In the genomic region with DNA sequence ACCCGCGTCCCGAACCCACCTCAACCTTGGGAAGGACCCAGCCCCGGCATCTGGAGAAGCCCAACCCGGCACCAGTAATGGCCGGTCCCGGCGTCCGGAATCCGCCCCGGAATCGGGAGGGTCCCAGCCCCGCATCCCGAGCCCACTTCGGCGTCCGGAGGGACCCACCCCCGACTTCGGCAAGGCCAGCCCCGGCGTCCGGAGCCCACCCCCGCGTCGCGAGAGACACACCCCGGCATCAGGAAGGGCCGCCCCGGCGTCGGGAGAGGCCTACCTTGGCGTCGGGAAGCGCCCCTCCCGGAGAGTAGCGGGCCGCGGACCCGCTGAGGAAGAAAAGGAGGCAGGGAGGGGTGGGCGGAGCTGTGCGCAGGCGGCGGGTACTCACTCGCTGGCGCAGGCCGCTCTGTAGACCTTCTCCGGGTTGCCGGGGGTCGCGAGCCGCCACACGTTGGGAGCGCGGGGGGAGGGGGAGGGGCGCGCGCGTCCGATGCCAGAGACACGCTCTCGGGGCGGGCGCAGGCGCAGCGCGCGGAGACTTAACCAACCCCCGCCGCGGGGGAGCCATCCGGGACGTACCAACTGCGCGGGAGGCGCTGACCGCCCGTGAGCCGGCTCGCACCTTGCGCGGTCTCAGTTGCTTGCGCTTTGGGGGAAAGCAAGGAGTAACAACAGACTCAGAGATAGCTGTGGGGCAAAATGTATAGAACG, we compare ENCODE assay signal across 1 cellular context.
TF ChIP-seq lines count a peak whose summit lies in the region.

A gene (minus strand): TSS at position 515 of the 708 bp plus-strand sequence. CDS start 24,164 bp downstream, outside the sequence.

TF ChIP-seq in HepG2, 621 proteins besides CTCF, POLR2A, EP300 and RAD21 (continued from another document and continues in another):
- TF ChIP-seq, protein P1, sequence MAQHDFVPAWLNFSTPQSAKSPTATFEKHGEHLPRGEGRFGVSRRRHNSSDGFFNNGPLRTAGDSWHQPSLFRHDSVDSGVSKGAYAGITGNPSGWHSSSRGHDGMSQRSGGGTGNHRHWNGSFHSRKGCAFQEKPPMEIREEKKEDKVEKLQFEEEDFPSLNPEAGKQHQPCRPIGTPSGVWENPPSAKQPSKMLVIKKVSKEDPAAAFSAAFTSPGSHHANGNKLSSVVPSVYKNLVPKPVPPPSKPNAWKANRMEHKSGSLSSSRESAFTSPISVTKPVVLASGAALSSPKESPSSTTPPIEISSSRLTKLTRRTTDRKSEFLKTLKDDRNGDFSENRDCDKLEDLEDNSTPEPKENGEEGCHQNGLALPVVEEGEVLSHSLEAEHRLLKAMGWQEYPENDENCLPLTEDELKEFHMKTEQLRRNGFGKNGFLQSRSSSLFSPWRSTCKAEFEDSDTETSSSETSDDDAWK (CRISPR knock-in tag; IDR thresholded peaks at IDR 0.05): no peak
- TF ChIP-seq ZBTB21 (CRISPR knock-in tag; IDR thresholded peaks at IDR 0.05) (no peak), ZEB1 (IDR thresholded peaks at IDR 0.05; ENCODE audit: insufficient replicate concordance, low read depth) (peak; percentile 51), CCAR2 (optimal IDR thresholded peaks at IDR 0.05; ENCODE audit: low read depth, low read length) (no peak), TP53 (CRISPR knock-in tag; conservative IDR thresholded peaks at IDR 0.05) (no peak), ZNF367 (CRISPR knock-in tag; IDR thresholded peaks at IDR 0.05; ENCODE audit: borderline replicate concordance) (no peak; the same call in 1 of the 2 replicates), MAZ (IDR thresholded peaks at IDR 0.05; ENCODE audit: borderline replicate concordance, low read depth, low read length) (peak; percentile 35; the same call in 1 of the 2 replicates), MAZ (CRISPR knock-in tag; IDR thresholded peaks at IDR 0.05; ENCODE audit: low read depth) (peak; percentile 92), ZSCAN29 (CRISPR knock-in tag; conservative IDR thresholded peaks at IDR 0.05) (peak; percentile 94), SOX6 (IDR thresholded peaks at IDR 0.05) (no peak), SOX6 (CRISPR knock-in tag; IDR thresholded peaks at IDR 0.05) (peak; percentile 49), KDM5A (IDR thresholded peaks at IDR 0.05; ENCODE audit: borderline replicate concordance, low read length) (no peak; the same call in 1 of the 2 replicates), SP2 (CRISPR knock-in tag; IDR thresholded peaks at IDR 0.05) (no peak), PAX8 (CRISPR knock-in tag; IDR thresholded peaks at IDR 0.05; ENCODE audit: borderline replicate concordance) (0 out of 2 replicates have a peak, but pooled peaks have one; percentile 9), KAT8 (CRISPR knock-in tag; IDR thresholded peaks at IDR 0.05) (peak; percentile 67), EED (CRISPR knock-in tag; IDR thresholded peaks at IDR 0.05) (peak; percentile 86), NONO (IDR thresholded peaks at IDR 0.05) (no peak), NONO (CRISPR knock-in tag; conservative IDR thresholded peaks at IDR 0.05) (peak; percentile 65), ZNF296 (CRISPR knock-in tag; conservative IDR thresholded peaks at IDR 0.05) (no peak), JDP2 (CRISPR knock-in tag; IDR thresholded peaks at IDR 0.05; ENCODE audit: borderline replicate concordance) (no peak; the same call in 1 of the 2 replicates), KDM2A (CRISPR knock-in tag; IDR thresholded peaks at IDR 0.05; ENCODE audit: borderline replicate concordance, low read depth) (peak; percentile 86; the same call in 1 of the 2 replicates), ZNF263 (CRISPR knock-in tag; IDR thresholded peaks at IDR 0.05) (0 out of 2 replicates have a peak, but pooled peaks have one; percentile 5), FLYWCH1 (CRISPR knock-in tag; IDR thresholded peaks at IDR 0.05) (no peak), CEBPG (CRISPR knock-in tag; IDR thresholded peaks at IDR 0.05) (peak; percentile 22; the same call in 1 of the 2 replicates), KLF11 (CRISPR knock-in tag; IDR thresholded peaks at IDR 0.05) (no peak), DNMT3B (CRISPR knock-in tag; conservative IDR thresholded peaks at IDR 0.05) (peak; percentile 68; the same call in 1 of the 2 replicates), HNRNPH1 (optimal IDR thresholded peaks at IDR 0.05; ENCODE audit: low read depth, low read length) (no peak), ZNF775 (CRISPR knock-in tag; IDR thresholded peaks at IDR 0.05; ENCODE audit: borderline replicate concordance) (no peak), KDM5B (CRISPR knock-in tag; IDR thresholded peaks at IDR 0.05; ENCODE audit: borderline replicate concordance) (peak; percentile 87), TBL1XR1 (IDR thresholded peaks at IDR 0.05; ENCODE audit: borderline replicate concordance, low read length, partially characterized antibody) (no peak), ZNF207 (IDR thresholded peaks at IDR 0.05; ENCODE audit: borderline replicate concordance) (no peak), TBP (CRISPR knock-in tag; IDR thresholded peaks at IDR 0.05) (no peak), ZKSCAN1 (IDR thresholded peaks at IDR 0.05; ENCODE audit: low read length) (no peak)
- TF ChIP-seq, protein P2, sequence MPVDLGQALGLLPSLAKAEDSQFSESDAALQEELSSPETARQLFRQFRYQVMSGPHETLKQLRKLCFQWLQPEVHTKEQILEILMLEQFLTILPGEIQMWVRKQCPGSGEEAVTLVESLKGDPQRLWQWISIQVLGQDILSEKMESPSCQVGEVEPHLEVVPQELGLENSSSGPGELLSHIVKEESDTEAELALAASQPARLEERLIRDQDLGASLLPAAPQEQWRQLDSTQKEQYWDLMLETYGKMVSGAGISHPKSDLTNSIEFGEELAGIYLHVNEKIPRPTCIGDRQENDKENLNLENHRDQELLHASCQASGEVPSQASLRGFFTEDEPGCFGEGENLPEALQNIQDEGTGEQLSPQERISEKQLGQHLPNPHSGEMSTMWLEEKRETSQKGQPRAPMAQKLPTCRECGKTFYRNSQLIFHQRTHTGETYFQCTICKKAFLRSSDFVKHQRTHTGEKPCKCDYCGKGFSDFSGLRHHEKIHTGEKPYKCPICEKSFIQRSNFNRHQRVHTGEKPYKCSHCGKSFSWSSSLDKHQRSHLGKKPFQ (CRISPR knock-in tag; IDR thresholded peaks at IDR 0.05; ENCODE audit: insufficient replicate concordance): no peak
- TF ChIP-seq, protein P3, sequence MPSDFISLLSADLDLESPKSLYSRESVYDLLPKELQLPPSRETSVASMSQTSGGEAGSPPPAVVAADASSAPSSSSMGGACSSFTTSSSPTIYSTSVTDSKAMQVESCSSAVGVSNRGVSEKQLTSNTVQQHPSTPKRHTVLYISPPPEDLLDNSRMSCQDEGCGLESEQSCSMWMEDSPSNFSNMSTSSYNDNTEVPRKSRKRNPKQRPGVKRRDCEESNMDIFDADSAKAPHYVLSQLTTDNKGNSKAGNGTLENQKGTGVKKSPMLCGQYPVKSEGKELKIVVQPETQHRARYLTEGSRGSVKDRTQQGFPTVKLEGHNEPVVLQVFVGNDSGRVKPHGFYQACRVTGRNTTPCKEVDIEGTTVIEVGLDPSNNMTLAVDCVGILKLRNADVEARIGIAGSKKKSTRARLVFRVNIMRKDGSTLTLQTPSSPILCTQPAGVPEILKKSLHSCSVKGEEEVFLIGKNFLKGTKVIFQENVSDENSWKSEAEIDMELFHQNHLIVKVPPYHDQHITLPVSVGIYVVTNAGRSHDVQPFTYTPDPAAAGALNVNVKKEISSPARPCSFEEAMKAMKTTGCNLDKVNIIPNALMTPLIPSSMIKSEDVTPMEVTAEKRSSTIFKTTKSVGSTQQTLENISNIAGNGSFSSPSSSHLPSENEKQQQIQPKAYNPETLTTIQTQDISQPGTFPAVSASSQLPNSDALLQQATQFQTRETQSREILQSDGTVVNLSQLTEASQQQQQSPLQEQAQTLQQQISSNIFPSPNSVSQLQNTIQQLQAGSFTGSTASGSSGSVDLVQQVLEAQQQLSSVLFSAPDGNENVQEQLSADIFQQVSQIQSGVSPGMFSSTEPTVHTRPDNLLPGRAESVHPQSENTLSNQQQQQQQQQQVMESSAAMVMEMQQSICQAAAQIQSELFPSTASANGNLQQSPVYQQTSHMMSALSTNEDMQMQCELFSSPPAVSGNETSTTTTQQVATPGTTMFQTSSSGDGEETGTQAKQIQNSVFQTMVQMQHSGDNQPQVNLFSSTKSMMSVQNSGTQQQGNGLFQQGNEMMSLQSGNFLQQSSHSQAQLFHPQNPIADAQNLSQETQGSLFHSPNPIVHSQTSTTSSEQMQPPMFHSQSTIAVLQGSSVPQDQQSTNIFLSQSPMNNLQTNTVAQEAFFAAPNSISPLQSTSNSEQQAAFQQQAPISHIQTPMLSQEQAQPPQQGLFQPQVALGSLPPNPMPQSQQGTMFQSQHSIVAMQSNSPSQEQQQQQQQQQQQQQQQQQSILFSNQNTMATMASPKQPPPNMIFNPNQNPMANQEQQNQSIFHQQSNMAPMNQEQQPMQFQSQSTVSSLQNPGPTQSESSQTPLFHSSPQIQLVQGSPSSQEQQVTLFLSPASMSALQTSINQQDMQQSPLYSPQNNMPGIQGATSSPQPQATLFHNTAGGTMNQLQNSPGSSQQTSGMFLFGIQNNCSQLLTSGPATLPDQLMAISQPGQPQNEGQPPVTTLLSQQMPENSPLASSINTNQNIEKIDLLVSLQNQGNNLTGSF (CRISPR knock-in tag; IDR thresholded peaks at IDR 0.05): 0 out of 2 replicates have a peak, but pooled peaks have one; percentile 19
- TF ChIP-seq, protein P4, sequence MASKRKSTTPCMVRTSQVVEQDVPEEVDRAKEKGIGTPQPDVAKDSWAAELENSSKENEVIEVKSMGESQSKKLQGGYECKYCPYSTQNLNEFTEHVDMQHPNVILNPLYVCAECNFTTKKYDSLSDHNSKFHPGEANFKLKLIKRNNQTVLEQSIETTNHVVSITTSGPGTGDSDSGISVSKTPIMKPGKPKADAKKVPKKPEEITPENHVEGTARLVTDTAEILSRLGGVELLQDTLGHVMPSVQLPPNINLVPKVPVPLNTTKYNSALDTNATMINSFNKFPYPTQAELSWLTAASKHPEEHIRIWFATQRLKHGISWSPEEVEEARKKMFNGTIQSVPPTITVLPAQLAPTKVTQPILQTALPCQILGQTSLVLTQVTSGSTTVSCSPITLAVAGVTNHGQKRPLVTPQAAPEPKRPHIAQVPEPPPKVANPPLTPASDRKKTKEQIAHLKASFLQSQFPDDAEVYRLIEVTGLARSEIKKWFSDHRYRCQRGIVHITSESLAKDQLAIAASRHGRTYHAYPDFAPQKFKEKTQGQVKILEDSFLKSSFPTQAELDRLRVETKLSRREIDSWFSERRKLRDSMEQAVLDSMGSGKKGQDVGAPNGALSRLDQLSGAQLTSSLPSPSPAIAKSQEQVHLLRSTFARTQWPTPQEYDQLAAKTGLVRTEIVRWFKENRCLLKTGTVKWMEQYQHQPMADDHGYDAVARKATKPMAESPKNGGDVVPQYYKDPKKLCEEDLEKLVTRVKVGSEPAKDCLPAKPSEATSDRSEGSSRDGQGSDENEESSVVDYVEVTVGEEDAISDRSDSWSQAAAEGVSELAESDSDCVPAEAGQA (IDR thresholded peaks at IDR 0.05; ENCODE audit: low read depth): 0 out of 2 replicates have a peak, but pooled peaks have one; percentile 45
- TF ChIP-seq, protein P4 (CRISPR knock-in tag; IDR thresholded peaks at IDR 0.05; ENCODE audit: borderline replicate concordance): no peak
- TF ChIP-seq, protein P5, sequence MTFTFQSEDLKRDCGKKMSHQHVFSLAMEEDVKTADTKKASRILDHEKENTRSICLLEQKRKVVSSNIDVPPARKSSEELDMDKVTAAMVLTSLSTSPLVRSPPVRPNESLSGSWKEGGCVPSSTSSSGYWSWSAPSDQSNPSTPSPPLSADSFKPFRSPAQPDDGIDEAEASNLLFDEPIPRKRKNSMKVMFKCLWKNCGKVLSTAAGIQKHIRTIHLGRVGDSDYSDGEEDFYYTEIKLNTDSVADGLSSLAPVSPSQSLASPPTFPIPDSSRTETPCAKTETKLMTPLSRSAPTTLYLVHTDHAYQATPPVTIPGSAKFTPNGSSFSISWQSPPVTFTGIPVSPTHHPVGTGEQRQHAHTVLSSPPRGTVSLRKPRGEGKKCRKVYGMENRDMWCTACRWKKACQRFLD (CRISPR knock-in tag; IDR thresholded peaks at IDR 0.05; ENCODE audit: borderline replicate concordance): peak; percentile 55; the same call in 1 of the 2 replicates
- TF ChIP-seq, protein P6, sequence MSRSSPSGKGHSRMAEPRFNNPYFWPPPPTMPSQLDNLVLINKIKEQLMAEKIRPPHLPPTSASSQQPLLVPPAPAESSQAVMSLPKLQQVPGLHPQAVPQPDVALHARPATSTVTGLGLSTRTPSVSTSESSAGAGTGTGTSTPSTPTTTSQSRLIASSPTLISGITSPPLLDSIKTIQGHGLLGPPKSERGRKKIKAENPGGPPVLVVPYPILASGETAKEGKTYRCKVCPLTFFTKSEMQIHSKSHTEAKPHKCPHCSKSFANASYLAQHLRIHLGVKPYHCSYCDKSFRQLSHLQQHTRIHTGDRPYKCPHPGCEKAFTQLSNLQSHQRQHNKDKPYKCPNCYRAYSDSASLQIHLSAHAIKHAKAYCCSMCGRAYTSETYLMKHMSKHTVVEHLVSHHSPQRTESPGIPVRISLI (CRISPR knock-in tag; IDR thresholded peaks at IDR 0.05; ENCODE audit: borderline replicate concordance): no peak
- TF ChIP-seq, protein P7, sequence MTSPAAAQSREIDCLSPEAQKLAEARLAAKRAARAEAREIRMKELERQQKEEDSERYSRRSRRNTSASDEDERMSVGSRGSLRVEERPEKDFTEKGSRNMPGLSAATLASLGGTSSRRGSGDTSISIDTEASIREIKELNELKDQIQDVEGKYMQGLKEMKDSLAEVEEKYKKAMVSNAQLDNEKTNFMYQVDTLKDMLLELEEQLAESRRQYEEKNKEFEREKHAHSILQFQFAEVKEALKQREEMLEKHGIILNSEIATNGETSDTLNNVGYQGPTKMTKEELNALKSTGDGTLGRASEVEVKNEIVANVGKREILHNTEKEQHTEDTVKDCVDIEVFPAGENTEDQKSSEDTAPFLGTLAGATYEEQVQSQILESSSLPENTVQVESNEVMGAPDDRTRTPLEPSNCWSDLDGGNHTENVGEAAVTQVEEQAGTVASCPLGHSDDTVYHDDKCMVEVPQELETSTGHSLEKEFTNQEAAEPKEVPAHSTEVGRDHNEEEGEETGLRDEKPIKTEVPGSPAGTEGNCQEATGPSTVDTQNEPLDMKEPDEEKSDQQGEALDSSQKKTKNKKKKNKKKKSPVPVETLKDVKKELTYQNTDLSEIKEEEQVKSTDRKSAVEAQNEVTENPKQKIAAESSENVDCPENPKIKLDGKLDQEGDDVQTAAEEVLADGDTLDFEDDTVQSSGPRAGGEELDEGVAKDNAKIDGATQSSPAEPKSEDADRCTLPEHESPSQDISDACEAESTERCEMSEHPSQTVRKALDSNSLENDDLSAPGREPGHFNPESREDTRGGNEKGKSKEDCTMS (CRISPR knock-in tag; conservative IDR thresholded peaks at IDR 0.05): no peak
